Comparison of ENCODE assay signal across 8 cellular contexts in genomic region chr2:30230855-30231725, GRCh38. TPM values are rescaled to one million over a fixed set of nuclear protein-coding genes. Genes with fewer than 3 reads are reported as not detected.
DNase-seq lines count a peak whose midpoint lies in the region; ATAC-seq and TF ChIP-seq lines count a peak whose summit lies in the region.

LBH (plus strand) TSS chr2:30231534; CDS start chr2:30231739, 205 bp downstream.

- DNase-seq in MM.1S (peak; percentile 46), anterior cingulate cortex (lab: John Stamatoyannopoulos, UW) (peak in 54 of 58 donors; percentile 43 to 87 (median 74)), hepatic stellate cell (ENCODE audit: low spot score) (peak; percentile 93), retina (peak; percentile 97), aorta (peak; percentile 87 to 95)
- DNase-seq in T-helper 2 cell treated with Interferon-gamma antibody and Interleukin-4, amounts not matched to agents 5 μg/mL and 100 μg/mL, for 36 hours (ENCODE audit: low spot score) = peak; percentile 78

- TF ChIP-seq CTCF in DOHH2 (IDR thresholded peaks at IDR 0.05; ENCODE audit: low read depth, low read length, poor library complexity, severe bottlenecking) (no peak), MM.1S (IDR thresholded peaks at IDR 0.05; ENCODE audit: low read length) (no peak)

- H3K27ac ChIP-seq in DOHH2 (ENCODE audit: low read depth, low read length) (peak within 1 kb of the TSS; percentile 63), MM.1S (ENCODE audit: low read length) (no peak within 1 kb of the TSS), aorta (ENCODE audit: low read depth in 1 of 2, low read length in 2 of 2) (peak within 1 kb of the TSS; percentile 67 to 94)

- peak within 1 kb of the TSS; percentile 77 for H3K27ac Mint-ChIP-seq in T-helper 2 cell treated with Interferon-gamma antibody and Interleukin-4, amounts not matched to agents 5 μg/mL and 100 μg/mL, for 36 hours

- H3K79me2 ChIP-seq in DOHH2 (ENCODE audit: control insufficient read depth, low read length) (peaks cover 8% of the 10 kb centered on the region), MM.1S (ENCODE audit: low read length) (no peaks in the 10 kb centered on the region)

- H3K9me2 ChIP-seq in DOHH2 (replicated peaks; ENCODE audit: control insufficient read depth, low read length) = no peaks in the 10 kb centered on the region
- no peaks in the 10 kb centered on the region for H3K9me2 ChIP-seq in MM.1S (replicated peaks; ENCODE audit: insufficient read depth, low read length)

- H3K27me3 ChIP-seq in DOHH2 (ENCODE audit: control insufficient read depth, low read length) = peaks cover 30% of the 10 kb centered on the region
- H3K27me3 ChIP-seq in MM.1S (replicated peaks; ENCODE audit: insufficient read depth, low read length) = peaks cover 22% of the 10 kb centered on the region
- no peaks in the 10 kb centered on the region for H3K27me3 ChIP-seq in aorta (ENCODE audit: control insufficient read depth in 1 of 2, insufficient read depth in 2 of 2, low read length in 1 of 2)

- H3K4me1 Mint-ChIP-seq in T-helper 2 cell treated with Interferon-gamma antibody and Interleukin-4, amounts not matched to agents 5 μg/mL and 100 μg/mL, for 36 hours (ENCODE audit: low read depth) = peaks cover 55% of the 10 kb centered on the region

- intact Hi-C loops in aorta (cut with DNase I) = loop anchor here (5.0 to 10.0 kb wide), 7 partner anchors 114 to 461 kb away; no protein-coding TSS in a partner anchor

- H3K9me3 ChIP-seq in DOHH2 (ENCODE audit: control insufficient read depth, insufficient read depth, low read length) = no peaks in the 10 kb centered on the region
- H3K9me3 ChIP-seq in MM.1S (replicated peaks; ENCODE audit: insufficient read depth, low read length) = no peaks in the 10 kb centered on the region
- H3K9me3 ChIP-seq in aorta (ENCODE audit: control insufficient read depth, low read length) = no peaks in the 10 kb centered on the region

- H3K9ac ChIP-seq in MM.1S (ENCODE audit: low read length) = peak within 1 kb of the TSS; percentile 25; the same call in 1 of the 2 replicates

- H3K4me2 ChIP-seq in DOHH2 (ENCODE audit: low read length) (peak within 1 kb of the TSS; percentile 81), MM.1S (ENCODE audit: low read depth, low read length) (peak within 1 kb of the TSS; percentile 96)

- ATAC-seq in GM21825 (IDR thresholded peaks at IDR 0.05; ENCODE audit: unreplicated experiment) (peak; percentile 54), aorta (ENCODE audit: low FRiP score) (peak; percentile 91)

- peaks cover 3% of the 10 kb centered on the region; the same call in 1 of the 2 replicates for H4K20me1 ChIP-seq in DOHH2 (ENCODE audit: control insufficient read depth, insufficient read depth, low read depth, low read length)
- H4K20me1 ChIP-seq in MM.1S (ENCODE audit: insufficient read depth, low read length) = no peaks in the 10 kb centered on the region

- no peaks in the 10 kb centered on the region; the same call in 1 of the 2 replicates for H3K36me3 ChIP-seq in DOHH2 (ENCODE audit: control insufficient read depth, low read length)
- H3K36me3 ChIP-seq in MM.1S (replicated peaks; ENCODE audit: insufficient read depth, low read length) = no peaks in the 10 kb centered on the region
- peaks cover 0 to 5% of the 10 kb centered on the region in 2 donors for H3K36me3 ChIP-seq in aorta (ENCODE audit: control insufficient read depth in 1 of 2, insufficient read depth in 2 of 2, low read length in 1 of 2)

- H3K4me3 ChIP-seq in DOHH2 (ENCODE audit: low read length) (peak within 1 kb of the TSS; percentile 87), MM.1S (ENCODE audit: low read length) (peak within 1 kb of the TSS; percentile 75), aorta (ENCODE audit: low read length in 2 of 2) (peak within 1 kb of the TSS; percentile 91 to 92)

- peak within 1 kb of the TSS; percentile 89 for H2AFZ ChIP-seq in MM.1S (ENCODE audit: low read length)

- whole genome bisulfite sequencing in aorta, 2 donors = 0 to 1% methylated on average over 77 to 95 of the region's 95 CpGs

- H3F3A ChIP-seq in DOHH2 (ENCODE audit: control insufficient read depth, insufficient read depth) (no peaks in the 10 kb centered on the region), MM.1S (ENCODE audit: insufficient read depth, low read length) (no peaks in the 10 kb centered on the region)

- H3K4me3 Mint-ChIP-seq in T-helper 2 cell treated with Interferon-gamma antibody and Interleukin-4, amounts not matched to agents 5 μg/mL and 100 μg/mL, for 36 hours = peak within 1 kb of the TSS; percentile 83

- H3K36me3 Mint-ChIP-seq in T-helper 2 cell treated with Interferon-gamma antibody and Interleukin-4, amounts not matched to agents 5 μg/mL and 100 μg/mL, for 36 hours (ENCODE audit: low read depth) = peaks cover 19% of the 10 kb centered on the region

- H3K4me1 ChIP-seq in DOHH2 (ENCODE audit: control insufficient read depth, low read length) = peaks cover 32% of the 10 kb centered on the region
- H3K4me1 ChIP-seq in MM.1S (ENCODE audit: low read length) = no peaks in the 10 kb centered on the region
- peaks cover 2 to 3% of the 10 kb centered on the region in 2 donors for H3K4me1 ChIP-seq in aorta (ENCODE audit: control insufficient read depth in 1 of 2, insufficient read depth in 2 of 2, low read length in 2 of 2)

- H3K27me3 Mint-ChIP-seq in T-helper 2 cell treated with Interferon-gamma antibody and Interleukin-4, amounts not matched to agents 5 μg/mL and 100 μg/mL, for 36 hours (ENCODE audit: low read depth) = peaks cover 10% of the 10 kb centered on the region

- no peaks in the 10 kb centered on the region for H3K9me3 Mint-ChIP-seq in T-helper 2 cell treated with Interferon-gamma antibody and Interleukin-4, amounts not matched to agents 5 μg/mL and 100 μg/mL, for 36 hours

RNA-seq across cellular contexts. Expression of gene LBH, which starts in this region (rescaled TPM):
- 100 to 1,000 TPM; 105 to 213 TPM for total RNA-seq in aorta
- polyA plus RNA-seq in aorta = 10 to 100 TPM; 56.1 to 83.8 TPM

Comparison
In these comparisons a context has a peak if more than half of its experiments do, and no peak if none do; other contexts are left out.
1. DNase-seq: peak in every context shown above with its lines; median percentile 97 in retina; 93 in hepatic stellate cell; 91 in aorta; 78 in T-helper 2 cell treated with Interferon-gamma antibody and Interleukin-4, amounts not matched to agents 5 μg/mL and 100 μg/mL, for 36 hours; 74 in anterior cingulate cortex; 46 in MM.1S.